In the genomic region with DNA sequence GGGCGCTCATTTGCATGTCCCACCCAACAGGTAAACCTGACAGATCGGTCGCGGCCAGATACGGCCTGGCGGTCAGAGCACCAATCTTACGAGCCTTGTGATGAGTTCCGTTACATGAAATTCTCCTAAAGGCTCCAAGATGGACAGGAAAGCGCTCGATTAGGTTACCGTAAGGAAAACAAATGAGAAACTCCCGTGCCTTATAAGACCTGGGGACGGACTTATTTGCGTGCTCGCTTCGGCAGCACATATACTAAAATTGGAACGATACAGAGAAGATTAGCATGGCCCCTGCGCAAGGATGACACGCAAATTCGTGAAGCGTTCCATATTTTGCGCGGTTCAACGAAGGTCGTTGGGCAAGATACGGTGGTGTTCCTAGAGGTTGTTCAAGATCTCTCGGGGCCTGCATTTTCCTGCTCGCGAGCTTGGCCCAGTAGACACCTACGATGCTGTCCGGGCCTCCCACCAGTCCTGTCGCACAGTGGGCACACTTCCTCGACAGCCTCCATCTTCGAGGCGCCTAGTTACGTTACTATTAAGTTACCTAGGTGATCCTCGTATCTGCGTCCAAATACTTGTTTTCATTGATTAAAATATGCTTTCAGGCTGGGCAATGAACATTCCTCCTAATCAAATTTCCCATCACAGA, we compare ENCODE assay signal across 8 cellular contexts. TPM values are rescaled to one million over a fixed set of nuclear protein-coding genes. Genes with fewer than 3 reads are reported as not detected.
DNase-seq lines count a peak whose midpoint lies in the region; ATAC-seq and TF ChIP-seq lines count a peak whose summit lies in the region.

RNU6-7 (plus strand) TSS at position 230 of the 652 bp plus-strand sequence.

- H3K36me3 Mint-ChIP-seq in progenitor cell of endocrine pancreas (ENCODE audit: insufficient read depth) = no peaks in the 10 kb centered on the region

- no peaks in the 10 kb centered on the region for H3K27me3 Mint-ChIP-seq in progenitor cell of endocrine pancreas

- H3K27me3 ChIP-seq in H7 (ENCODE audit: control insufficient read depth, insufficient read depth, low read length) = no peaks in the 10 kb centered on the region

- H3K4me3 Mint-ChIP-seq in progenitor cell of endocrine pancreas (ENCODE audit: low read depth) = peak within 1 kb of the TSS; percentile 86

- no peaks in the 10 kb centered on the region for H3K36me3 ChIP-seq in H7 (replicated peaks; ENCODE audit: control insufficient read depth, insufficient read depth, low read length)

- no peak for TF ChIP-seq CTCF in progenitor cell of endocrine pancreas (IDR thresholded peaks at IDR 0.05; ENCODE audit: unreplicated experiment)

- peak within 1 kb of the TSS; percentile 100 for H3K27ac Mint-ChIP-seq in progenitor cell of endocrine pancreas

- no peaks in the 10 kb centered on the region for H3K9me3 Mint-ChIP-seq in progenitor cell of endocrine pancreas (ENCODE audit: low read depth)

- H3K4me3 ChIP-seq in H7 (ENCODE audit: insufficient read depth, low read depth, low read length) = peak within 1 kb of the TSS; percentile 82

- no peak for ATAC-seq in HG02763 (IDR thresholded peaks at IDR 0.05; ENCODE audit: unreplicated experiment)

- DNase-seq in H7 = no peak
- peak; percentile 61 for DNase-seq in NCI-H446 treated with DMSO at 0.1 percent for 48 hours (lab: John Stamatoyannopoulos, UW)
- peak in 3 of 4 experiments; percentile 11 to 37 (median 15) for DNase-seq in activated naive CD4-positive, alpha-beta T cell (lab: John Stamatoyannopoulos, UW)
- DNase-seq in globus pallidus (ENCODE audit: low spot score) = peak; percentile 46
- DNase-seq in progenitor cell of endocrine pancreas (ENCODE audit: low spot score, unreplicated experiment) = peak; percentile 14
- DNase-seq in GOT3 (lab: John Stamatoyannopoulos, UW) = no peak
- no peak for DNase-seq in NCI-H1048 (lab: John Stamatoyannopoulos, UW)

- peaks cover 18% of the 10 kb centered on the region for H3K4me1 Mint-ChIP-seq in progenitor cell of endocrine pancreas (ENCODE audit: low read depth)

RNA-seq across cellular contexts. Expression of gene RNU6-7, which starts in this region (rescaled TPM):
- total RNA-seq in H7 (2014; rRNA removed; shearing (Covaris generic)) = not detected in 2 replicates
- not detected in 2 replicates for total RNA-seq in progenitor cell of endocrine pancreas

Comparison
In these comparisons a context has a peak if more than half of its experiments do, and no peak if none do; other contexts are left out.
1. Peak in DNase-seq in progenitor cell of endocrine pancreas; RNA of the gene not detected or under 1 TPM.
2. DNase-seq: peak in NCI-H446 treated with DMSO at 0.1 percent for 48 hours (single experiment), activated naive CD4-positive, alpha-beta T cell (3 of 4) and globus pallidus (single experiment); none in H7 (single experiment), GOT3 (single experiment) and NCI-H1048 (single experiment).